ENCODE assay signal across 16 cellular contexts in the genomic region with DNA sequence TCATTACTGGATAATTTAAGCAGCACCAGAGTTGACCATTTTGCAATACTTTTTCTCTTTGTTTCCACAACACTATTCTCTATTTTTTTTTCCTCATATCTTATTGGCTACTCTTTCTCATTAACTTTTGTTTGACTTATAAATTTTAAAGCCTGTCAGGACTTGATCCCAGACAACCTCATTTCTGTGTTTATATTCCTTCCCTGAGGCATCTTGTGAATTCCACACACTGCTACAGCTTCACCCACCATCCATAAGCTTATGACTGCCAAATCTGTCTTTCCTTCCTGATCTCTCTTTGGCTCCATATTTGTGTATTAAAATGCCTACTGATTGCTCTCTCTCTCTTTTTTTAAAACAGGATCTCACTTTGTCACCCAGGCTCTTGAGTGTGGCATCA.
DNase-seq lines count a peak whose midpoint lies in the region; ATAC-seq and TF ChIP-seq lines count a peak whose summit lies in the region.
"Had no signal": no experiment of that assay in that cellular context is flagged by ENCODE, and none has a peak within 500 bp of the region (broad histone marks: within the 10 kb centered on the region; RNA-seq: fewer than 3 reads in every experiment).

No MANE protein-coding gene starts in this region.

- no peaks in the 10 kb centered on the region for H3K4me1 Mint-ChIP-seq in activated CD8-positive, alpha-beta T cell treated with anti-CD3 and anti-CD28 coated beads for 36 hours (ENCODE audit: low read depth)

- H3K36me3 ChIP-seq in PC-3 (ENCODE audit: low read depth, low read length) = no peaks in the 10 kb centered on the region
- no peaks in the 10 kb centered on the region for H3K36me3 ChIP-seq in mammary epithelial cell (ENCODE audit: insufficient read depth, low read length)
- no peaks in the 10 kb centered on the region for H3K36me3 ChIP-seq in parathyroid adenoma (ENCODE audit: control insufficient read depth, insufficient read depth, low read length)

- BruUV-seq in PC-3 (replicated peaks; lab: Mats Ljungman, UMichigan) (no TSS peak), mammary epithelial cell (replicated peaks; lab: Mats Ljungman, UMichigan) (no TSS peak)

- H3F3A ChIP-seq in PC-3 (ENCODE audit: low read length, unreplicated experiment) = no peaks in the 10 kb centered on the region

- peaks cover 10% of the 10 kb centered on the region; the same call in 1 of the 2 replicates for H3K4me1 ChIP-seq in PC-3 (ENCODE audit: insufficient read depth, low read length)
- H3K4me1 ChIP-seq in mammary epithelial cell (ENCODE audit: insufficient read depth, low read length) = peaks cover 20% of the 10 kb centered on the region
- peaks cover 86% of the 10 kb centered on the region for H3K4me1 ChIP-seq in parathyroid adenoma

- no peaks in the 10 kb centered on the region for H3K9me3 Mint-ChIP-seq in activated CD8-positive, alpha-beta T cell treated with anti-CD3 and anti-CD28 coated beads for 36 hours
- H3K9me3 Mint-ChIP-seq: CD4-positive, alpha-beta T cell had no signal

- POLR2A ChIA-PET in PC-3 (lab: Charles Lee; ENCODE audit: unreplicated experiment) = no interaction called here
- POLR2A ChIA-PET in activated CD8-positive, alpha-beta T cell treated with anti-CD3 and anti-CD28 coated beads for 36 hours (lab: Charles Lee) = no interaction called here

- CTCF ChIA-PET in PC-3 (lab: Charles Lee) (no interaction called here), mammary epithelial cell (lab: Charles Lee; ENCODE audit: low non-redundant PET) (no interaction called here)
- CTCF ChIA-PET in activated CD8-positive, alpha-beta T cell treated with anti-CD3 and anti-CD28 coated beads for 36 hours (lab: Charles Lee) = no interaction called here

- H3K4me2 ChIP-seq in PC-3 (ENCODE audit: low read length) (no peak overlapping the region), mammary epithelial cell (ENCODE audit: insufficient read depth, low read depth, low read length) (peak overlapping the region; percentile 12), parathyroid adenoma (ENCODE audit: low read length) (no peak overlapping the region)
- H3K4me2 ChIP-seq: GM23338 had no signal

- no peaks in the 10 kb centered on the region for H3K36me3 Mint-ChIP-seq in activated CD8-positive, alpha-beta T cell treated with anti-CD3 and anti-CD28 coated beads for 36 hours (ENCODE audit: low read depth)

- H2AFZ ChIP-seq in PC-3 (ENCODE audit: low read length) = no peak overlapping the region
- H2AFZ ChIP-seq in mammary epithelial cell (ENCODE audit: low read depth, low read length) = peak overlapping the region; percentile 67
- peak overlapping the region; percentile 54 for H2AFZ ChIP-seq in parathyroid adenoma
- H2AFZ ChIP-seq: GM23338 had no signal

- ATAC-seq in PC-3 = peak; percentile 39
- ATAC-seq in esophagus mucosa = peak; percentile 36
- ATAC-seq in activated CD8-positive, alpha-beta T cell treated with anti-CD3 and anti-CD28 coated beads for 36 hours = no peak
- ATAC-seq in HG03460 (IDR thresholded peaks at IDR 0.05; ENCODE audit: unreplicated experiment) = no peak
- ATAC-seq: GM23338 had no signal

- no peak overlapping the region for H3K27ac Mint-ChIP-seq in activated CD8-positive, alpha-beta T cell treated with anti-CD3 and anti-CD28 coated beads for 36 hours
- H3K27ac Mint-ChIP-seq: CD4-positive, alpha-beta T cell; GM23338 had no signal

- DNase-seq in PC-3 (no peak), mammary epithelial cell (peak; percentile 73), ecto neural progenitor cell (ENCODE audit: low spot score) (no peak), DMS53 (lab: John Stamatoyannopoulos, UW) (no peak)
- no peak for DNase-seq in activated CD8-positive, alpha-beta T cell treated with anti-CD3 and anti-CD28 coated beads for 36 hours
- DNase-seq: AML-193; Caco-2; CD4-positive, alpha-beta T cell; DMS79; GDM1; HCEC 1CT had no signal

- dilution Hi-C loops in mammary epithelial cell (cut with HindIII; ENCODE audit: low sequenced_read_pairs) = no loop called here

- H4K20me1 ChIP-seq in PC-3 (ENCODE audit: low read length) (no peaks in the 10 kb centered on the region), mammary epithelial cell (ENCODE audit: insufficient read depth, low read length) (no peaks in the 10 kb centered on the region)

- TF ChIP-seq CTCF in PC-3 (conservative IDR thresholded peaks at IDR 0.05; ENCODE audit: low read depth, low read length) (no peak), mammary epithelial cell (conservative IDR thresholded peaks at IDR 0.05 in 1 of 2, IDR thresholded peaks at IDR 0.05 in 1 of 2; ENCODE audit: extremely low read depth in 1 of 2, insufficient read depth in 1 of 2, low read depth in 1 of 2, low read length in 2 of 2) (no peak), parathyroid adenoma (IDR thresholded peaks at IDR 0.05) (no peak)
- TF ChIP-seq CTCF in activated CD8-positive, alpha-beta T cell treated with anti-CD3 and anti-CD28 coated beads for 36 hours (IDR thresholded peaks at IDR 0.05) = no peak

- 0 out of 2 replicates have a peak, but pooled peaks cover 3% of the 10 kb centered on the region for H3K9me2 ChIP-seq in PC-3 (replicated peaks; ENCODE audit: low read length)

- no peaks in the 10 kb centered on the region for H3K27me3 Mint-ChIP-seq in activated CD8-positive, alpha-beta T cell treated with anti-CD3 and anti-CD28 coated beads for 36 hours
- H3K27me3 Mint-ChIP-seq: CD4-positive, alpha-beta T cell had no signal

- H3K27me3 ChIP-seq in PC-3 (ENCODE audit: low read length) (no peaks in the 10 kb centered on the region), mammary epithelial cell (ENCODE audit: insufficient read depth, low read length) (no peaks in the 10 kb centered on the region), parathyroid adenoma (ENCODE audit: control insufficient read depth, insufficient read depth, low read length) (no peaks in the 10 kb centered on the region)

- no peak overlapping the region for H3K4me3 ChIP-seq in PC-3 (ENCODE audit: low read length)
- no peak overlapping the region for H3K4me3 ChIP-seq in mammary epithelial cell (replicated peaks in 1 of 3; ENCODE audit: insufficient read depth in 1 of 3, low read depth in 2 of 3, low read length in 3 of 3)
- no peak overlapping the region for H3K4me3 ChIP-seq in parathyroid adenoma (ENCODE audit: low read depth, low read length)
- H3K4me3 ChIP-seq: GM23338 had no signal

- intact Hi-C loops in PC-3 (cut with micrococcal nuclease) (no loop called here), mammary epithelial cell (cut with micrococcal nuclease) (no loop called here)
- intact Hi-C loops in activated CD8-positive, alpha-beta T cell treated with anti-CD3 and anti-CD28 coated beads for 36 hours (cut with micrococcal nuclease) = no loop called here

- in situ Hi-C loops in mammary epithelial cell (cut with MboI; ENCODE audit: low sequenced_read_pairs in 2 of 2) = no loop called here

- H3K79me2 ChIP-seq in PC-3 (ENCODE audit: low read length) = no peaks in the 10 kb centered on the region
- H3K79me2 ChIP-seq in mammary epithelial cell (ENCODE audit: insufficient read depth, low read length) = no peaks in the 10 kb centered on the region
- no peaks in the 10 kb centered on the region for H3K79me2 ChIP-seq in parathyroid adenoma

- no peak overlapping the region for H3K27ac ChIP-seq in PC-3 (ENCODE audit: low read length)
- no peak overlapping the region for H3K27ac ChIP-seq in mammary epithelial cell (ENCODE audit: insufficient read depth, low read depth, low read length)
- H3K27ac ChIP-seq in parathyroid adenoma = peak overlapping the region; percentile 92
- H3K27ac ChIP-seq: C4-2B had no signal

- H3K9me3 ChIP-seq in PC-3 (ENCODE audit: low read length) = no peaks in the 10 kb centered on the region
- H3K9me3 ChIP-seq in mammary epithelial cell (replicated peaks; ENCODE audit: insufficient read depth, low read length) = peaks cover 2% of the 10 kb centered on the region
- no peaks in the 10 kb centered on the region for H3K9me3 ChIP-seq in parathyroid adenoma (ENCODE audit: control insufficient read depth, low read length)
- H3K9me3 ChIP-seq: Caco-2 had no signal

- H3K4me3 Mint-ChIP-seq in activated CD8-positive, alpha-beta T cell treated with anti-CD3 and anti-CD28 coated beads for 36 hours = no peak overlapping the region
- H3K4me3 Mint-ChIP-seq: CD4-positive, alpha-beta T cell; GM23338 had no signal

- H3K9ac ChIP-seq in PC-3 (ENCODE audit: low read length) (no peak overlapping the region), mammary epithelial cell (ENCODE audit: insufficient read depth, low read length) (no peak overlapping the region), parathyroid adenoma (no peak overlapping the region)

Comparison
In these comparisons a context has a peak if more than half of its experiments do, and no peak if none do; other contexts are left out.
1. ATAC-seq: peak in PC-3 (single experiment) and esophagus mucosa (single experiment); none in activated CD8-positive, alpha-beta T cell treated with anti-CD3 and anti-CD28 coated beads for 36 hours (single experiment) and HG03460 (single experiment).